26 cellular contexts compared by ENCODE assay signal in the genomic region with DNA sequence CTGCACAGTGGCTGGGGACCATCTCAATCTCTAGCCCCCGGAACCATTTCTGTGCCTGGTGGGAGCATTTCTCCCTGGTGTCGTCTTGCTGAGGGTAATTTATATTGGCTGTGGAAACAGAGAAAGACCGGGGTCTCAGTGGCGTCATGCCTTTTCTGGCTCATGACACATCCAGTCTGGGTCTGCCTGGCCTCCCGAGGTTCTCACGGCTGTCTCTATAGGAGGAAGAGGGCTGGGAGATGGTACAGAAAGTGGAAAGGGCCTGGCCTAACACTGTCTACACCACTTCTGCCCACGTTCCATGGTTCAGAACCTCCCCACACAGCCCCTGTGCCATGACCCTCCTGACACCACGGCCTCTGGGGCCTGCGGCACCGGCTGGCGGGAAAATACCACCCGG. TPM values are rescaled to one million over a fixed set of nuclear protein-coding genes. Genes with fewer than 3 reads are reported as not detected.
A peak's percentile ranks its signal among the peaks of the same experiment; 100 is the strongest.
DNase-seq lines count a peak whose midpoint lies in the region; ATAC-seq and TF ChIP-seq lines count a peak whose summit lies in the region.
"Had no signal": no experiment of that assay in that cellular context is flagged by ENCODE, and none has a peak within 500 bp of the region (broad histone marks: within the 10 kb centered on the region; RNA-seq: fewer than 3 reads in every experiment).

No MANE protein-coding gene starts in this region.

- H3K79me2 ChIP-seq in GM23338 (replicated peaks; ENCODE audit: insufficient read depth): no peaks in the 10 kb centered on the region

- H3K36me3 Mint-ChIP-seq in GM23338 (ENCODE audit: low read depth) (no peaks in the 10 kb centered on the region), chondrocyte (ENCODE audit: low read depth) (no peaks in the 10 kb centered on the region)
- H3K36me3 Mint-ChIP-seq: CD4-positive, alpha-beta memory T cell had no signal

- TF ChIP-seq POLR2A in ovary (IDR thresholded peaks at IDR 0.05) (no peak), vagina (IDR thresholded peaks at IDR 0.05) (no peak)

- H3K4me1 ChIP-seq in GM23338 (ENCODE audit: insufficient read depth) (no peaks in the 10 kb centered on the region), ovary (ENCODE audit: insufficient read depth) (peaks cover 11% of the 10 kb centered on the region), vagina (peaks cover 7% of the 10 kb centered on the region)
- H3K4me1 ChIP-seq: A549 had no signal

- 64 to 95% (median 66%) methylated on average over 12 of the region's 12 CpGs for WGBS in ovary, 3 donors

- H3K4me2 ChIP-seq in GM23338: no peak overlapping the region
- H3K4me2 ChIP-seq: A549 had no signal

- no peak overlapping the region for H3K4me3 Mint-ChIP-seq in GM23338
- H3K4me3 Mint-ChIP-seq in chondrocyte (ENCODE audit: unreplicated experiment): no peak overlapping the region
- H3K4me3 Mint-ChIP-seq: CD4-positive, alpha-beta memory T cell had no signal

- no peaks in the 10 kb centered on the region for H3K27me3 Mint-ChIP-seq in GM23338 (ENCODE audit: insufficient read depth, low read depth, poor library complexity)
- H3K27me3 Mint-ChIP-seq in chondrocyte (ENCODE audit: low read depth): no peaks in the 10 kb centered on the region

- intact Hi-C loops in ovary (cut with DNase I) (no loop called here), vagina (cut with DNase I) (no loop called here)

- no peaks in the 10 kb centered on the region for H3F3A ChIP-seq in GM23338 (replicated peaks; ENCODE audit: low read depth)

- ATAC-seq in GM23338: no peak
- ATAC-seq in HG02588 (IDR thresholded peaks at IDR 0.05; ENCODE audit: unreplicated experiment): no peak
- ATAC-seq in HG03095 (IDR thresholded peaks at IDR 0.05; ENCODE audit: unreplicated experiment): no peak
- ATAC-seq: A549 had no signal

- H3K27ac ChIP-seq in GM23338 (ENCODE audit: low read depth) (no peak overlapping the region), ovary (peak overlapping the region; percentile 22 to 66), vagina (peak overlapping the region; percentile 21)
- H3K27ac ChIP-seq: A549, HL-60, RWPE1 had no signal

- H3K36me3 ChIP-seq in GM23338 (ENCODE audit: insufficient read depth) (no peaks in the 10 kb centered on the region), ovary (no peaks in the 10 kb centered on the region), vagina (no peaks in the 10 kb centered on the region)

- TF ChIP-seq CTCF in GM23338 (conservative IDR thresholded peaks at IDR 0.05; ENCODE audit: low read depth in 2 of 2) (no peak), chondrocyte (IDR thresholded peaks at IDR 0.05) (no peak), ovary (IDR thresholded peaks at IDR 0.05) (no peak), vagina (IDR thresholded peaks at IDR 0.05) (no peak)

- no peak overlapping the region for H3K27ac Mint-ChIP-seq in GM23338
- no peak overlapping the region for H3K27ac Mint-ChIP-seq in chondrocyte (ENCODE audit: unreplicated experiment)
- H3K27ac Mint-ChIP-seq: CD4-positive, alpha-beta memory T cell had no signal

- H3K9me3 ChIP-seq in ovary (no peaks in the 10 kb centered on the region), vagina (no peaks in the 10 kb centered on the region)

- no peak overlapping the region for H3K4me3 ChIP-seq in GM23338
- no peak overlapping the region for H3K4me3 ChIP-seq in ovary
- H3K4me3 ChIP-seq in vagina: no peak overlapping the region
- H3K4me3 ChIP-seq: A549, SK-N-MC had no signal

- DNase-seq in GM23338 (ENCODE audit: low spot score) (no peak), chondrocyte (ENCODE audit: low spot score) (peak; percentile 49), ovary (no peak), vagina (ENCODE audit: extremely low spot score in 2 of 2) (no peak), RPMI8226 (no peak)
- DNase-seq: AML-193; C1 segment of cervical spinal cord; CD4-positive, alpha-beta memory T cell; COR-L47; GOT3; HCEC 1CT; Karpas-422; NCI-H1092; NCI-H1417 treated with DMSO at 0.1 percent for 48 hours; NCI-H1694 treated with DMSO at 0.1 percent for 48 hours; NCI-H2081; NCI-H2227 treated with DMSO at 0.1 percent for 48 hours; NCI-H510A; NCI-H69; SIG-M5 had no signal

- H3K9me3 Mint-ChIP-seq in GM23338 (no peaks in the 10 kb centered on the region; the same call in 2 of the 3 replicates), chondrocyte (ENCODE audit: low read depth) (no peaks in the 10 kb centered on the region)
- H3K9me3 Mint-ChIP-seq: CD4-positive, alpha-beta memory T cell had no signal

- H3K27me3 ChIP-seq in GM23338 (ENCODE audit: insufficient read depth) (no peaks in the 10 kb centered on the region), ovary (no peaks in the 10 kb centered on the region), vagina (no peaks in the 10 kb centered on the region)

- H4K20me1 ChIP-seq in GM23338 (replicated peaks; ENCODE audit: insufficient read depth): no peaks in the 10 kb centered on the region

- peak overlapping the region; percentile 43; the same call in 1 of the 2 replicates for H2AFZ ChIP-seq in GM23338

- H3K4me1 Mint-ChIP-seq in GM23338 (no peaks in the 10 kb centered on the region), chondrocyte (ENCODE audit: low read depth) (peaks cover 43% of the 10 kb centered on the region)
- H3K4me1 Mint-ChIP-seq: CD4-positive, alpha-beta memory T cell had no signal

- no peak for TF ChIP-seq EP300 in ovary (IDR thresholded peaks at IDR 0.05)

- no peaks in the 10 kb centered on the region for H3K9me2 ChIP-seq in GM23338 (ENCODE audit: insufficient read depth)

TF ChIP-seq in GM23338, 12 proteins besides CTCF, POLR2A, EP300 and RAD21 (continues in another document):
- no peak for TF ChIP-seq JUNB (IDR thresholded peaks at IDR 0.05; ENCODE audit: unreplicated experiment)
- TF ChIP-seq ETS1 (IDR thresholded peaks at IDR 0.05): no peak
- TF ChIP-seq ZNF114 (CRISPR knock-in tag; IDR thresholded peaks at IDR 0.05): no peak

RNA-seq across cellular contexts. Expression of gene TMEM18, which starts 15.1 kb away (rescaled TPM):
- total RNA-seq in GM23338 (2014; rRNA removed; shearing (Covaris generic)): 15.0 and 18.4 TPM in 2 replicates
- polyA plus RNA-seq in GM23338 (2016; fragmentation: Nextera tagmentation; extraction: Ambion mirVana) (39.5 and 41.9 TPM in 2 replicates), ovary (10 to 100 TPM; 44.7 to 46.8 TPM)
- total RNA-seq in chondrocyte (25.5 to 33.9 TPM (median 28.8 TPM) in 3 replicates), ovary (10 to 100 TPM; 27.5 to 48.5 (median 39.5) TPM), vagina (21.1 TPM)
